ENCODE assay signal across 15 cellular contexts in genomic region chr21:32328595-32328994, GRCh38. TPM values are rescaled to one million over a fixed set of nuclear protein-coding genes. Genes with fewer than 3 reads are reported as not detected.
A peak's percentile ranks its signal among the peaks of the same experiment; 100 is the strongest.
DNase-seq lines count a peak whose midpoint lies in the region; TF ChIP-seq lines count a peak whose summit lies in the region.
"Had no signal": no experiment of that assay in that cellular context is flagged by ENCODE, and none has a peak within 500 bp of the region (broad histone marks: within the 10 kb centered on the region; RNA-seq: fewer than 3 reads in every experiment).

No MANE protein-coding gene starts in this region.

- no peaks in the 10 kb centered on the region for H4K20me1 ChIP-seq in SK-N-SH (ENCODE audit: insufficient read depth)

- H3K9ac ChIP-seq in SK-N-SH = no peak overlapping the region

- H3K4me3 Mint-ChIP-seq in nephron = peak overlapping the region in 1 of 3 experiments; percentile 25
- H3K4me3 Mint-ChIP-seq: stimulated activated naive CD8-positive, alpha-beta T cell treated with anti-CD3 and anti-CD28 coated beads, Interleukin-15, amount 100 ng/mL, for 72 hours; WTC11 had no signal

- peaks cover 46% of the 10 kb centered on the region for H3F3A ChIP-seq in SK-N-SH (replicated peaks; ENCODE audit: insufficient read depth)

- H3K79me2 ChIP-seq in SK-N-SH (ENCODE audit: insufficient read depth) = peaks cover 23% of the 10 kb centered on the region; the same call in 1 of the 2 replicates

- H3K27ac ChIP-seq in SK-N-SH (ENCODE audit: low read depth in 2 of 2, low read length in 1 of 2) (peak overlapping the region; percentile 43 to 62; a peak in 3 of 4 replicates), tibial artery (peak overlapping the region; percentile 47 to 51)
- H3K27ac ChIP-seq in effector memory CD4-positive, alpha-beta T cell (ENCODE audit: insufficient read depth, low read length, poor library complexity, severe bottlenecking) = no peak overlapping the region
- H3K27ac ChIP-seq: epithelial cell of prostate, SJSA1 had no signal

- H3K4me1 Mint-ChIP-seq in nephron = peaks cover 45% of the 10 kb centered on the region
- H3K4me1 Mint-ChIP-seq: stimulated activated naive CD8-positive, alpha-beta T cell treated with anti-CD3 and anti-CD28 coated beads, Interleukin-15, amount 100 ng/mL, for 72 hours; WTC11 had no signal

- DNase-seq in SK-N-SH = no peak
- DNase-seq in fibroblast of mammary gland (ENCODE audit: low read depth) = peak; percentile 57
- DNase-seq in tibial artery = no peak
- DNase-seq in SHP77 (lab: John Stamatoyannopoulos, UW) = no peak
- no peak for DNase-seq in stimulated activated CD4-positive, alpha-beta T cell treated with anti-CD3 and anti-CD28 coated beads, Interleukin-4, amount 100 ng/mL, for 24 hours
- DNase-seq in effector memory CD4-positive, alpha-beta T cell = no peak
- DNase-seq in activated CD4-positive, CD25-positive, alpha-beta regulatory T cell (lab: John Stamatoyannopoulos, UW) = no peak
- DNase-seq: COR-L47; NCI-H1092; NCI-H526 treated with DMSO at 0.1 percent for 48 hours; stimulated activated naive CD8-positive, alpha-beta T cell treated with anti-CD3 and anti-CD28 coated beads, Interleukin-15, amount 100 ng/mL, for 72 hours had no signal

- H3K27me3 ChIP-seq in SK-N-SH (ENCODE audit: insufficient read depth) = no peaks in the 10 kb centered on the region
- no peaks in the 10 kb centered on the region for H3K27me3 ChIP-seq in tibial artery
- H3K27me3 ChIP-seq in effector memory CD4-positive, alpha-beta T cell (replicated peaks; ENCODE audit: control insufficient read depth, insufficient read depth, low read length, poor library complexity, severe bottlenecking) = no peaks in the 10 kb centered on the region
- H3K27me3 ChIP-seq: SJSA1 had no signal

- H3K27ac Mint-ChIP-seq in nephron = peak overlapping the region; percentile 85 to 89 (median 86)
- H3K27ac Mint-ChIP-seq: WTC11 had no signal

- intact Hi-C loops in tibial artery (cut with DNase I; ENCODE audit: low total_unique reads) = no loop called here

- no peak for TF ChIP-seq EP300 in SK-N-SH (IDR thresholded peaks at IDR 0.05; ENCODE audit: borderline replicate concordance in 1 of 2, low read depth in 1 of 2, low read length in 1 of 2)

- H3K27me3 Mint-ChIP-seq in nephron (ENCODE audit: low read depth) = no peaks in the 10 kb centered on the region
- H3K27me3 Mint-ChIP-seq: stimulated activated naive CD8-positive, alpha-beta T cell treated with anti-CD3 and anti-CD28 coated beads, Interleukin-15, amount 100 ng/mL, for 72 hours had no signal

- peaks cover 87% of the 10 kb centered on the region for H3K36me3 Mint-ChIP-seq in nephron (ENCODE audit: low read depth)

- peaks cover 96 to 97% of the 10 kb centered on the region in 2 experiments for H3K36me3 ChIP-seq in SK-N-SH (replicated peaks in 1 of 2; ENCODE audit: control insufficient read depth in 1 of 2, insufficient read depth in 2 of 2, low read length in 1 of 2)
- peaks cover 27 to 60% (median 42%) of the 10 kb centered on the region in 3 donors for H3K36me3 ChIP-seq in tibial artery
- peaks cover 49% of the 10 kb centered on the region for H3K36me3 ChIP-seq in effector memory CD4-positive, alpha-beta T cell (ENCODE audit: control insufficient read depth, insufficient read depth, low read length)

- no peak for TF ChIP-seq RAD21 in SK-N-SH (IDR thresholded peaks at IDR 0.05; ENCODE audit: low read length)

- H3K9me2 ChIP-seq in SK-N-SH = no peaks in the 10 kb centered on the region

- H3K4me3 ChIP-seq in SK-N-SH (ENCODE audit: low read depth in 2 of 2, low read length in 1 of 2) = no peak overlapping the region
- no peak overlapping the region for H3K4me3 ChIP-seq in fibroblast of mammary gland (ENCODE audit: control insufficient read depth, low read depth, low read length)
- no peak overlapping the region for H3K4me3 ChIP-seq in tibial artery
- no peak overlapping the region for H3K4me3 ChIP-seq in effector memory CD4-positive, alpha-beta T cell (ENCODE audit: insufficient read depth, low read depth, low read length, poor library complexity, severe bottlenecking)
- H3K4me3 ChIP-seq: SJSA1 had no signal

- no peaks in the 10 kb centered on the region for H3K9me3 Mint-ChIP-seq in nephron
- H3K9me3 Mint-ChIP-seq: stimulated activated naive CD8-positive, alpha-beta T cell treated with anti-CD3 and anti-CD28 coated beads, Interleukin-15, amount 100 ng/mL, for 72 hours; WTC11 had no signal

- H3K4me1 ChIP-seq in SK-N-SH (ENCODE audit: control insufficient read depth in 1 of 2, insufficient read depth in 2 of 2, low read depth in 1 of 2, low read length in 1 of 2) (peaks cover 0 to 7% of the 10 kb centered on the region in 2 experiments; a peak in 1 of 4 replicates), tibial artery (peaks cover 0 to 26% (median 6%) of the 10 kb centered on the region in 4 donors)
- no peaks in the 10 kb centered on the region for H3K4me1 ChIP-seq in effector memory CD4-positive, alpha-beta T cell (ENCODE audit: control insufficient read depth, insufficient read depth, low read length, poor library complexity, severe bottlenecking)
- H3K4me1 ChIP-seq: SJSA1 had no signal

- H3K9me3 ChIP-seq in SK-N-SH (0 out of 2 replicates have a peak, but pooled peaks cover 8% of the 10 kb centered on the region), tibial artery (no peaks in the 10 kb centered on the region)
- H3K9me3 ChIP-seq in effector memory CD4-positive, alpha-beta T cell (ENCODE audit: control insufficient read depth, low read length) = no peaks in the 10 kb centered on the region
- H3K9me3 ChIP-seq: SJSA1 had no signal

- peak overlapping the region; percentile 3; the same call in 1 of the 2 replicates for H3K4me2 ChIP-seq in SK-N-SH

- TF ChIP-seq CTCF in SK-N-SH (IDR thresholded peaks at IDR 0.05) = no peak
- no peak for TF ChIP-seq CTCF in fibroblast of mammary gland (conservative IDR thresholded peaks at IDR 0.05; ENCODE audit: control insufficient read depth, insufficient read depth, low read depth, low read length)
- no peak for TF ChIP-seq CTCF in nephron (IDR thresholded peaks at IDR 0.05; ENCODE audit: unreplicated experiment in 3 of 3)
- TF ChIP-seq CTCF in tibial artery (IDR thresholded peaks at IDR 0.05) = no peak

- WGBS in SK-N-SH (ENCODE audit: low lambda C conversion rate) = 62% methylated on average over 3 of the region's 3 CpGs

- CTCF ChIA-PET in SK-N-SH (lab: Yijun Ruan, JAX) = interaction anchor here (0.6 kb wide), 1 partner anchor 338 kb away, joined by 3 read pairs; no protein-coding TSS in a partner anchor

- POLR2A ChIA-PET in SK-N-SH (lab: Yijun Ruan, JAX) = no interaction called here

- no peak overlapping the region for H2AFZ ChIP-seq in SK-N-SH (ENCODE audit: low read depth)

TF ChIP-seq in SK-N-SH, 30 proteins besides CTCF, POLR2A, EP300 and RAD21:
- TF ChIP-seq MEF2A (IDR thresholded peaks at IDR 0.05; ENCODE audit: borderline replicate concordance, low read depth) (peak; percentile 40; the same call in 1 of the 2 replicates), PBX3 (IDR thresholded peaks at IDR 0.05) (0 out of 2 replicates have a peak, but pooled peaks have one; percentile 6), YY1 (IDR thresholded peaks at IDR 0.05; ENCODE audit: low read depth) (no peak)
- TF ChIP-seq, protein P1, sequence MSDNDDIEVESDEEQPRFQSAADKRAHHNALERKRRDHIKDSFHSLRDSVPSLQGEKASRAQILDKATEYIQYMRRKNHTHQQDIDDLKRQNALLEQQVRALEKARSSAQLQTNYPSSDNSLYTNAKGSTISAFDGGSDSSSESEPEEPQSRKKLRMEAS (IDR thresholded peaks at IDR 0.05; ENCODE audit: low read depth) = 0 out of 2 replicates have a peak, but pooled peaks have one; percentile 18

RNA-seq across cellular contexts. Expression of gene MRAP, which starts 29.9 kb away (rescaled TPM):
- not detected in 2 replicates for polyA plus RNA-seq in SK-N-SH (2012; rRNA removed)
- not detected in 2 replicates for polyA plus RNA-seq in SK-N-SH (2012; cell fraction: cytosol; rRNA removed)
- polyA plus RNA-seq in SK-N-SH (2012; cell fraction: nucleus; rRNA removed) = not detected in 2 replicates

RNA-seq across cellular contexts. Expression of gene MIS18A, which starts 49.7 kb away (rescaled TPM):
- polyA plus RNA-seq in SK-N-SH (2012; rRNA removed) = 11.6 and 14.2 TPM in 2 replicates
- 14.0 and 14.8 TPM in 2 replicates for polyA plus RNA-seq in SK-N-SH (2012; cell fraction: cytosol; rRNA removed)
- polyA plus RNA-seq in SK-N-SH (2012; cell fraction: nucleus; rRNA removed) = 6.9 and 7.4 TPM in 2 replicates
